Comparison of ENCODE assay signal across 8 cellular contexts in genomic region chr20:4607287-4607713, GRCh38.
DNase-seq lines count a peak whose midpoint lies in the region; ATAC-seq, FAIRE-seq and TF ChIP-seq lines count a peak whose summit lies in the region.

No MANE protein-coding gene starts in this region.

- DNase-seq in HTR-8/SVneo (ENCODE audit: insufficient read length, low spot score) (peak; percentile 65), OCI-M2 (lab: John Stamatoyannopoulos, UW; ENCODE audit: unreplicated experiment) (peak; percentile 38), esophagus muscularis mucosa (ENCODE audit: extremely low spot score) (peak; percentile 93), natural killer cell (peak; percentile 36), superior temporal gyrus (ENCODE audit: extremely low spot score) (peak; percentile 90)
- DNase-seq in activated T-cell treated with anti-CD3 and anti-CD28 coated beads, Interleukin-2, amount 50 U/mL, for 1 hour, result peak; percentile 45

- peak; percentile 95 for FAIRE-seq in G401.6 (lab: Jason Lieb, UNC)
- FAIRE-seq in HTR-8/SVneo (lab: Jason Lieb, UNC), result no peak

- peaks cover 5% of the 10 kb centered on the region in 2 donors for H3K4me1 Mint-ChIP-seq in natural killer cell

- peak; percentile 91 to 95 (median 95) for TF ChIP-seq CTCF in esophagus muscularis mucosa (IDR thresholded peaks at IDR 0.05)
- TF ChIP-seq CTCF in natural killer cell (IDR thresholded peaks at IDR 0.05), result peak; percentile 95

- H3K4me3 ChIP-seq in esophagus muscularis mucosa, result no peak overlapping the region

- TF ChIP-seq POLR2A in esophagus muscularis mucosa (IDR thresholded peaks at IDR 0.05; ENCODE audit: low read depth), result no peak

- no peaks in the 10 kb centered on the region for H3K9me3 ChIP-seq in esophagus muscularis mucosa

- no peak overlapping the region for H3K27ac ChIP-seq in esophagus muscularis mucosa (replicated peaks in 1 of 4)

- no peak overlapping the region for H3K27ac Mint-ChIP-seq in natural killer cell

- peaks cover 0 to 14% (median 6%) of the 10 kb centered on the region in 4 donors for H3K4me1 ChIP-seq in esophagus muscularis mucosa

- TF ChIP-seq EP300 in esophagus muscularis mucosa (IDR thresholded peaks at IDR 0.05), result no peak

- ATAC-seq in natural killer cell (peak; percentile 80 to 89 (median 88)), HG03460 (IDR thresholded peaks at IDR 0.05; ENCODE audit: unreplicated experiment) (no peak)

- H3K4me3 Mint-ChIP-seq in natural killer cell, result no peak overlapping the region

- no peaks in the 10 kb centered on the region for H3K9me3 Mint-ChIP-seq in natural killer cell

- H3K27me3 ChIP-seq in esophagus muscularis mucosa, result peaks cover 0 to 3% (median 0%) of the 10 kb centered on the region in 4 donors

- H3K27me3 Mint-ChIP-seq in natural killer cell (ENCODE audit: low read depth in 2 of 2), result peaks cover 5 to 29% of the 10 kb centered on the region in 2 donors

- no peaks in the 10 kb centered on the region for H3K36me3 ChIP-seq in esophagus muscularis mucosa

- WGBS in esophagus muscularis mucosa, result 29% methylated on average over 13 of the region's 13 CpGs

- intact Hi-C loops in esophagus muscularis mucosa (cut with DNase I), result loop anchor here (1.0 to 10.0 kb wide), 2 partner anchors 113 to 338 kb away; no protein-coding TSS in a partner anchor
- intact Hi-C loops in natural killer cell (cut with micrococcal nuclease), result loop anchor here (1.0 to 10.0 kb wide), 2 partner anchors 113 to 348 kb away; no protein-coding TSS in a partner anchor

- H3K36me3 Mint-ChIP-seq in natural killer cell, result no peaks in the 10 kb centered on the region

Comparison
In these comparisons a context has a peak if more than half of its experiments do, and no peak if none do; other contexts are left out.
1. DNase-seq: peak in every context shown above with its lines; median percentile 93 in esophagus muscularis mucosa; 90 in superior temporal gyrus; 65 in HTR-8/SVneo; 45 in activated T-cell treated with anti-CD3 and anti-CD28 coated beads, Interleukin-2, amount 50 U/mL, for 1 hour; 38 in OCI-M2; 36 in natural killer cell.